28 cellular contexts compared by ENCODE assay signal in genomic region chr13:74529968-74530367, GRCh38.
"Had no signal": no experiment of that assay in that cellular context is flagged by ENCODE, and none has a peak within 500 bp of the region (broad histone marks: within the 10 kb centered on the region; RNA-seq: fewer than 3 reads in every experiment).

No MANE protein-coding gene starts in this region.

- H3K9me3 Mint-ChIP-seq: activated naive CD8-positive, alpha-beta T cell treated with anti-CD3 and anti-CD28 coated beads, Interleukin-2, amount 50 U/mL, for 24 hours; activated T-cell treated with anti-CD3 and anti-CD28 coated beads, Interleukin-2, amount 50 U/mL, for 24 hours; T-helper 1 cell treated with Interleukin-12 subunit alpha and Interleukin-12 subunit beta and Interleukin-4 antibody, amounts not matched to agents 30 μg/mL and 1 μg/mL, for 36 hours had no signal

- H3K27me3 Mint-ChIP-seq: activated CD8-positive, alpha-beta memory T cell treated with anti-CD3 and anti-CD28 coated beads, Interleukin-2, amount 10 ng/mL, durations not matched to agents 7 days and 5 days; activated T-cell treated with anti-CD3 and anti-CD28 coated beads, Interleukin-2, amount 50 U/mL, for 24 hours had no signal

- DNase-seq: activated CD4-positive, alpha-beta T cell treated with anti-CD3 and anti-CD28 coated beads for 48 hours; activated CD4-positive, alpha-beta T cell treated with anti-CD3 and anti-CD28 coated beads, Interleukin-2, amount 50 U/mL, for 48 hours; activated CD8-positive, alpha-beta memory T cell treated with anti-CD3 and anti-CD28 coated beads, Interleukin-2, amount 10 ng/mL, durations not matched to agents 7 days and 5 days; activated effector memory CD4-positive, alpha-beta T cell treated with anti-CD3 and anti-CD28 coated beads, Interleukin-2, amount 50 U/mL, for 16 hours; activated naive CD4-positive, alpha-beta T cell treated with Interleukin-2 at 50 U/mL for 16 hours; activated naive CD8-positive, alpha-beta T cell treated with anti-CD3 and anti-CD28 coated beads, Interleukin-2, amount 50 U/mL, for 24 hours; activated T-cell treated with anti-CD3 and anti-CD28 coated beads, Interleukin-2, amount 50 U/mL, for 24 hours; amniotic stem cell; cerebellar nuclear complex; MG63; MV-4-11; NCI-H1105; NCI-H1436; NCI-H1694 treated with DMSO at 0.1 percent for 48 hours; NCI-H2171; NCI-H510A treated with DMSO at 0.1 percent for 48 hours; NCI-H69; NK-92 treated with Interleukin-12 subunit alpha and Interleukin-12 subunit beta, amount 100 ng/mL, for 24 hours; OCI-M1; Peyer's patch; Right ventricle myocardium superior; SK-N-SH had no signal

- H3K4me3 Mint-ChIP-seq: activated CD8-positive, alpha-beta memory T cell treated with anti-CD3 and anti-CD28 coated beads, Interleukin-2, amount 10 ng/mL, durations not matched to agents 7 days and 5 days; activated naive CD8-positive, alpha-beta T cell treated with anti-CD3 and anti-CD28 coated beads, Interleukin-2, amount 50 U/mL, for 24 hours; activated T-cell treated with anti-CD3 and anti-CD28 coated beads, Interleukin-2, amount 50 U/mL, for 24 hours; T-helper 1 cell treated with Interleukin-12 subunit alpha and Interleukin-12 subunit beta and Interleukin-4 antibody, amounts not matched to agents 30 μg/mL and 1 μg/mL, for 36 hours had no signal

- H3K36me3 ChIP-seq: ascending aorta, MG63, Peyer's patch, SJCRH30 had no signal

- H3K4me1 Mint-ChIP-seq: activated CD8-positive, alpha-beta memory T cell treated with anti-CD3 and anti-CD28 coated beads, Interleukin-2, amount 10 ng/mL, durations not matched to agents 7 days and 5 days; activated naive CD8-positive, alpha-beta T cell treated with anti-CD3 and anti-CD28 coated beads, Interleukin-2, amount 50 U/mL, for 24 hours had no signal

- H3K4me1 ChIP-seq: ascending aorta, Peyer's patch, SJCRH30 had no signal

- H3K27ac Mint-ChIP-seq: activated CD8-positive, alpha-beta memory T cell treated with anti-CD3 and anti-CD28 coated beads, Interleukin-2, amount 10 ng/mL, durations not matched to agents 7 days and 5 days; activated naive CD4-positive, alpha-beta T cell treated with anti-CD3 and anti-CD28 coated beads, Interleukin-2, amount 50 U/mL, for 72 hours; activated naive CD8-positive, alpha-beta T cell treated with anti-CD3 and anti-CD28 coated beads, Interleukin-2, amount 50 U/mL, for 24 hours; activated T-cell treated with anti-CD3 and anti-CD28 coated beads, Interleukin-2, amount 50 U/mL, for 24 hours; T-helper 1 cell treated with Interleukin-12 subunit alpha and Interleukin-12 subunit beta and Interleukin-4 antibody, amounts not matched to agents 30 μg/mL and 1 μg/mL, for 36 hours had no signal

- H3K27me3 ChIP-seq: ascending aorta, MG63, Peyer's patch, SJCRH30 had no signal

- H3K36me3 Mint-ChIP-seq: activated CD8-positive, alpha-beta memory T cell treated with anti-CD3 and anti-CD28 coated beads, Interleukin-2, amount 10 ng/mL, durations not matched to agents 7 days and 5 days; activated naive CD4-positive, alpha-beta T cell treated with anti-CD3 and anti-CD28 coated beads, Interleukin-2, amount 50 U/mL, for 72 hours had no signal

- H3K4me3 ChIP-seq: ascending aorta, MG63, Peyer's patch, SJCRH30 had no signal

- H3K27ac ChIP-seq: ascending aorta, KMS-11, Peyer's patch, RWPE1, SJCRH30 had no signal

- H3K9me3 ChIP-seq: ascending aorta, MG63, Peyer's patch, SJCRH30, SK-N-SH had no signal

- H3K9ac ChIP-seq: KMS-11, SK-N-SH had no signal
